8 cellular contexts compared by ENCODE assay signal in genomic region chr1:67850611-67851075, GRCh38. TPM values are rescaled to one million over a fixed set of nuclear protein-coding genes. Genes with fewer than 3 reads are reported as not detected.
A peak's percentile ranks its signal among the peaks of the same experiment; 100 is the strongest.
DNase-seq lines count a peak whose midpoint lies in the region; FAIRE-seq and TF ChIP-seq lines count a peak whose summit lies in the region.

No MANE protein-coding gene starts in this region.

- H2AFZ ChIP-seq in ACC112 (ENCODE audit: low read length, unreplicated experiment) (no peak overlapping the region), astrocyte (ENCODE audit: low read depth, low read length) (no peak overlapping the region), MM.1S (ENCODE audit: low read length) (no peak overlapping the region)

- H4K20me1 ChIP-seq in astrocyte (ENCODE audit: insufficient read depth, low read length) (no peaks in the 10 kb centered on the region), MM.1S (ENCODE audit: insufficient read depth, low read length) (no peaks in the 10 kb centered on the region)

- peak; percentile 76 for DNase-seq in HS-5 (ENCODE audit: low read depth)
- DNase-seq in astrocyte (ENCODE audit: low read depth): peak; percentile 90
- DNase-seq in kidney epithelial cell (ENCODE audit: low read depth): peak; percentile 85
- DNase-seq in NCI-H1694 treated with DMSO at 0.1 percent for 48 hours (lab: John Stamatoyannopoulos, UW): no peak
- DNase-seq in SKM-1 treated with dmso at 0.1 percent for 144 hours (lab: John Stamatoyannopoulos, UW; ENCODE audit: unreplicated experiment): no peak
- no peak for DNase-seq in GM20000 (ENCODE audit: low spot score)
- DNase-seq in MM.1S: no peak

- peaks cover 17% of the 10 kb centered on the region for H3K4me1 Mint-ChIP-seq in astrocyte (ENCODE audit: low read depth, unreplicated experiment)

- no peak overlapping the region for H3K4me3 Mint-ChIP-seq in astrocyte (ENCODE audit: unreplicated experiment)

- no peaks in the 10 kb centered on the region for H3K27me3 Mint-ChIP-seq in astrocyte (ENCODE audit: low read depth, unreplicated experiment)

- peak overlapping the region; percentile 62 for H3K27ac ChIP-seq in ACC112 (ENCODE audit: low read depth, low read length)
- peak overlapping the region; percentile 70 for H3K27ac ChIP-seq in astrocyte (ENCODE audit: low read depth, low read length)
- H3K27ac ChIP-seq in MM.1S (ENCODE audit: low read length): no peak overlapping the region

- H3K9ac ChIP-seq in astrocyte (ENCODE audit: low read length) (peak overlapping the region; percentile 25), MM.1S (ENCODE audit: low read length) (no peak overlapping the region)

- TF ChIP-seq CTCF in astrocyte (IDR thresholded peaks at IDR 0.05; ENCODE audit: insufficient read depth, low read depth, low read length): no peak
- no peak for TF ChIP-seq CTCF in kidney epithelial cell (IDR thresholded peaks at IDR 0.05; ENCODE audit: insufficient read depth, low read length, poor library complexity, severe bottlenecking)
- no peak for TF ChIP-seq CTCF in GM20000 (IDR thresholded peaks at IDR 0.05; ENCODE audit: extremely low read depth, missing control alignments)
- TF ChIP-seq CTCF in MM.1S (IDR thresholded peaks at IDR 0.05; ENCODE audit: low read length): no peak

- H3K4me1 ChIP-seq in ACC112 (ENCODE audit: control insufficient read depth, insufficient read depth, low read length, unreplicated experiment): peaks cover 21% of the 10 kb centered on the region
- peaks cover 28% of the 10 kb centered on the region for H3K4me1 ChIP-seq in astrocyte (ENCODE audit: insufficient read depth, low read length)
- no peaks in the 10 kb centered on the region for H3K4me1 ChIP-seq in MM.1S (ENCODE audit: low read length)

- H3K9me3 ChIP-seq in astrocyte (ENCODE audit: insufficient read depth, low read depth, low read length) (no peaks in the 10 kb centered on the region), MM.1S (replicated peaks; ENCODE audit: insufficient read depth, low read length) (no peaks in the 10 kb centered on the region)

- no peaks in the 10 kb centered on the region for H3K9me3 Mint-ChIP-seq in astrocyte (ENCODE audit: unreplicated experiment)

- peak overlapping the region; percentile 84 for H3K27ac Mint-ChIP-seq in astrocyte (ENCODE audit: unreplicated experiment)

- peak; percentile 76 for FAIRE-seq in astrocyte (lab: Jason Lieb, UNC)

- H3K36me3 ChIP-seq in ACC112 (ENCODE audit: insufficient read depth, low read length): no peaks in the 10 kb centered on the region
- H3K36me3 ChIP-seq in astrocyte (ENCODE audit: insufficient read depth, low read length): no peaks in the 10 kb centered on the region
- H3K36me3 ChIP-seq in kidney epithelial cell (ENCODE audit: control insufficient read depth, insufficient read depth, low read length): no peaks in the 10 kb centered on the region
- H3K36me3 ChIP-seq in MM.1S (replicated peaks; ENCODE audit: insufficient read depth, low read length): no peaks in the 10 kb centered on the region

- no peaks in the 10 kb centered on the region for H3F3A ChIP-seq in MM.1S (ENCODE audit: insufficient read depth, low read length)

- no peaks in the 10 kb centered on the region for H3K36me3 Mint-ChIP-seq in astrocyte (ENCODE audit: low read depth, unreplicated experiment)

- no peaks in the 10 kb centered on the region for H3K9me2 ChIP-seq in MM.1S (replicated peaks; ENCODE audit: insufficient read depth, low read length)

- H3K27me3 ChIP-seq in ACC112 (ENCODE audit: insufficient read depth, low read length): no peaks in the 10 kb centered on the region
- H3K27me3 ChIP-seq in astrocyte (ENCODE audit: insufficient read depth, low read length): no peaks in the 10 kb centered on the region
- H3K27me3 ChIP-seq in kidney epithelial cell (ENCODE audit: control insufficient read depth, insufficient read depth, low read length): no peaks in the 10 kb centered on the region
- no peaks in the 10 kb centered on the region for H3K27me3 ChIP-seq in MM.1S (replicated peaks; ENCODE audit: insufficient read depth, low read length)

- no peaks in the 10 kb centered on the region for H3K79me2 ChIP-seq in ACC112 (ENCODE audit: control insufficient read depth, insufficient read depth, low read length, unreplicated experiment)
- H3K79me2 ChIP-seq in astrocyte (ENCODE audit: insufficient read depth, low read length): no peaks in the 10 kb centered on the region
- H3K79me2 ChIP-seq in MM.1S (ENCODE audit: low read length): no peaks in the 10 kb centered on the region

- H3K4me3 ChIP-seq in ACC112 (ENCODE audit: low read depth, low read length) (0 out of 2 replicates have a peak overlapping the region, but pooled peaks have one; percentile 6), astrocyte (ENCODE audit: insufficient read depth, low read depth, low read length) (no peak overlapping the region), kidney epithelial cell (ENCODE audit: low read depth, low read length) (no peak overlapping the region), MM.1S (ENCODE audit: low read length) (no peak overlapping the region)

- H3K4me2 ChIP-seq in astrocyte (ENCODE audit: low read length) (peak overlapping the region; percentile 57), MM.1S (ENCODE audit: low read depth, low read length) (no peak overlapping the region)

RNA-seq across cellular contexts. Expression of gene GNG12, which starts 17.4 kb away (rescaled TPM):
- total RNA-seq in astrocyte: 96.8 and 101 TPM in 2 replicates
- total RNA-seq in kidney epithelial cell: 75.9 and 85.7 TPM in 2 replicates

Comparison
In these comparisons a context has a peak if more than half of its experiments do, and no peak if none do; other contexts are left out.
1. DNase-seq: peak in HS-5 (single experiment), astrocyte (single experiment) and kidney epithelial cell (single experiment); none in NCI-H1694 treated with DMSO at 0.1 percent for 48 hours (single experiment), SKM-1 treated with dmso at 0.1 percent for 144 hours (single experiment), GM20000 (single experiment) and MM.1S (single experiment).